In the genomic region with DNA sequence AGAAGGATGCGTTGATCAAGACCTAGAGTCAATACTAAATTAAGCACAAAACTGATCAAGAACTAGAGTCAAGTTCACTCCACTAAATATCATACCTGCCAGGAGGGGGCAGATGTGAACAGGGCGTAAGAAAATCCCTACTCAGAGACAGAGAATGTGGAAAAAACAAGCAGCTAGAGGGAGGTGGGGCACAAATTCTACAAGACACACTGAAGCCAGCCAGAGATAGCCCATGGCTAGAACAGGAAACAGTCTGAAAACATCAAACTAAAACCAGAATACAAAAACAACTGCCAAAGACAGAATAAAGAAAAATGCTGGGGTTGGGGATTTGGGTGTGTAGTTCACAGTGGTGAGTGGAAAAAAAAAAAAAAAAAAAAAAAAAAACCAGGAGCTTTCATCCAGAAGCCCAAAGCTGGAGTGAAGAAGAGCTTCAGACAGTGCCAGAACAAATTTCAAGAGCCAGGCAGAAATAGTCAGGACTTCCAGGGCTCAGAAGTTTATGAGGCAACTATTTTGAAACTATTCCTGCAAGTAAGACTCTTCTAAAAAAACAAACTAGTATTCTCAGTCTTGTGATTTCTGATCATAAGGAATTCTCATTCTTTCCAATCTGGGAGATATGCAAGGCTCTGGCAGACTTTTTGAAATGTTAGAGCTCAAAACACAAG, we compare ENCODE assay signal across 8 cellular contexts.
DNase-seq lines count a peak whose midpoint lies in the region; ATAC-seq, FAIRE-seq and TF ChIP-seq lines count a peak whose summit lies in the region.

No MANE protein-coding gene starts in this region.

- H3K79me2 ChIP-seq in astrocyte (ENCODE audit: insufficient read depth, low read length), result no peaks in the 10 kb centered on the region

- FAIRE-seq in astrocyte (lab: Jason Lieb, UNC), result peak; percentile 96

- H3K27me3 Mint-ChIP-seq in astrocyte (ENCODE audit: low read depth, unreplicated experiment), result no peaks in the 10 kb centered on the region

- DNase-seq in EL, result peak; percentile 88
- DNase-seq in KG1 (lab: John Stamatoyannopoulos, UW), result peak; percentile 7
- DNase-seq in Peyer's patch, result peak in 2 of 3 donors; percentile 42 to 85
- DNase-seq in astrocyte (ENCODE audit: low read depth), result peak; percentile 81
- DNase-seq in inferior parietal cortex (ENCODE audit: extremely low spot score), result peak; percentile 43
- peak; percentile 7 to 25 (median 23) for DNase-seq in stimulated activated CD4-positive, alpha-beta T cell treated with anti-CD3 and anti-CD28 coated beads, Interleukin-1b, Interleukin-23, amount 100 ng/mL, for 24 hours (ENCODE audit: low read depth in 4 of 4, low spot score in 1 of 4)
- DNase-seq in DMS79 treated with DMSO at 0.1 percent for 48 hours (lab: John Stamatoyannopoulos, UW), result no peak

- H3K4me1 Mint-ChIP-seq in astrocyte (ENCODE audit: low read depth, unreplicated experiment), result peaks cover 6% of the 10 kb centered on the region

- TF ChIP-seq CTCF in Peyer's patch (IDR thresholded peaks at IDR 0.05), result peak; percentile 43 to 94 (median 72)
- TF ChIP-seq CTCF in astrocyte (IDR thresholded peaks at IDR 0.05; ENCODE audit: insufficient read depth, low read depth, low read length), result peak; percentile 70

- H3K4me3 ChIP-seq in Peyer's patch (no peak overlapping the region), astrocyte (ENCODE audit: insufficient read depth, low read depth, low read length) (no peak overlapping the region)

- no peaks in the 10 kb centered on the region for H3K9me3 ChIP-seq in Peyer's patch
- no peaks in the 10 kb centered on the region for H3K9me3 ChIP-seq in astrocyte (ENCODE audit: insufficient read depth, low read depth, low read length)

- peaks cover 0 to 4% (median 0%) of the 10 kb centered on the region in 4 donors for H3K4me1 ChIP-seq in Peyer's patch
- H3K4me1 ChIP-seq in astrocyte (ENCODE audit: insufficient read depth, low read length), result peaks cover 3% of the 10 kb centered on the region

- no peaks in the 10 kb centered on the region for H3K36me3 Mint-ChIP-seq in astrocyte (ENCODE audit: low read depth, unreplicated experiment)

- peak overlapping the region; percentile 23 for H3K4me2 ChIP-seq in astrocyte (ENCODE audit: low read length)

- peak overlapping the region; percentile 30 for H3K27ac Mint-ChIP-seq in astrocyte (ENCODE audit: unreplicated experiment)

- no peaks in the 10 kb centered on the region for H3K36me3 ChIP-seq in Peyer's patch
- no peaks in the 10 kb centered on the region for H3K36me3 ChIP-seq in astrocyte (ENCODE audit: insufficient read depth, low read length)

- H3K9me3 Mint-ChIP-seq in astrocyte (ENCODE audit: unreplicated experiment), result no peaks in the 10 kb centered on the region

- H3K27me3 ChIP-seq in Peyer's patch (no peaks in the 10 kb centered on the region), astrocyte (ENCODE audit: insufficient read depth, low read length) (no peaks in the 10 kb centered on the region)

- peak overlapping the region in 3 of 4 donors; percentile 37 to 54 (median 51) for H3K27ac ChIP-seq in Peyer's patch
- H3K27ac ChIP-seq in astrocyte (ENCODE audit: low read depth, low read length), result no peak overlapping the region

- H3K4me3 Mint-ChIP-seq in astrocyte (ENCODE audit: unreplicated experiment), result no peak overlapping the region

- H4K20me1 ChIP-seq in astrocyte (ENCODE audit: insufficient read depth, low read length), result no peaks in the 10 kb centered on the region

- H3K9ac ChIP-seq in astrocyte (ENCODE audit: low read length), result no peak overlapping the region

- no peak for TF ChIP-seq POLR2A in Peyer's patch (IDR thresholded peaks at IDR 0.05)

- no peak overlapping the region for H2AFZ ChIP-seq in astrocyte (ENCODE audit: low read depth, low read length)

- peak; percentile 73 for ATAC-seq in GM21515 (IDR thresholded peaks at IDR 0.05; ENCODE audit: unreplicated experiment)
